ENCODE assay signal across 13 cellular contexts in genomic region chr14:32405856-32406255, GRCh38.
"Had no signal": no experiment of that assay in that cellular context is flagged by ENCODE, and none has a peak within 500 bp of the region (broad histone marks: within the 10 kb centered on the region; RNA-seq: fewer than 3 reads in every experiment).

No MANE protein-coding gene starts in this region.

- H3K9me3 Mint-ChIP-seq: activated T-cell treated with anti-CD3 and anti-CD28 coated beads, Interleukin-2, amount 50 U/mL, for 24 hours; stimulated activated effector memory CD8-positive, alpha-beta T cell treated with anti-CD3 and anti-CD28 coated beads, Interleukin-12 subunit alpha, Interleukin-12 subunit beta, amount 100 ng/mL, for 72 hours had no signal

- H3K27ac Mint-ChIP-seq: activated CD8-positive, alpha-beta memory T cell treated with anti-CD3 and anti-CD28 coated beads, Interleukin-2, amount 10 ng/mL, durations not matched to agents 7 days and 5 days; activated naive CD8-positive, alpha-beta T cell; activated T-cell treated with anti-CD3 and anti-CD28 coated beads, Interleukin-2, amount 50 U/mL, for 24 hours; stimulated activated effector memory CD8-positive, alpha-beta T cell treated with anti-CD3 and anti-CD28 coated beads, Interleukin-12 subunit alpha, Interleukin-12 subunit beta, amount 100 ng/mL, for 72 hours had no signal

- H3K4me3 Mint-ChIP-seq: activated CD8-positive, alpha-beta memory T cell treated with anti-CD3 and anti-CD28 coated beads, Interleukin-2, amount 10 ng/mL, durations not matched to agents 7 days and 5 days; activated naive CD8-positive, alpha-beta T cell; activated T-cell treated with anti-CD3 and anti-CD28 coated beads, Interleukin-2, amount 50 U/mL, for 24 hours; stimulated activated effector memory CD8-positive, alpha-beta T cell treated with anti-CD3 and anti-CD28 coated beads, Interleukin-12 subunit alpha, Interleukin-12 subunit beta, amount 100 ng/mL, for 72 hours had no signal

- H3K4me1 Mint-ChIP-seq: activated CD8-positive, alpha-beta memory T cell treated with anti-CD3 and anti-CD28 coated beads, Interleukin-2, amount 10 ng/mL, durations not matched to agents 7 days and 5 days; stimulated activated effector memory CD8-positive, alpha-beta T cell treated with anti-CD3 and anti-CD28 coated beads, Interleukin-12 subunit alpha, Interleukin-12 subunit beta, amount 100 ng/mL, for 72 hours had no signal

- H3K27ac ChIP-seq: tibial artery, vagina had no signal

- H3K36me3 ChIP-seq: tibial artery, vagina had no signal

- H3K27me3 ChIP-seq: tibial artery, vagina had no signal

- H3K9me3 ChIP-seq: tibial artery, vagina had no signal

- H3K36me3 Mint-ChIP-seq: activated CD8-positive, alpha-beta memory T cell treated with anti-CD3 and anti-CD28 coated beads, Interleukin-2, amount 10 ng/mL, durations not matched to agents 7 days and 5 days; activated naive CD8-positive, alpha-beta T cell; stimulated activated effector memory CD8-positive, alpha-beta T cell treated with anti-CD3 and anti-CD28 coated beads, Interleukin-12 subunit alpha, Interleukin-12 subunit beta, amount 100 ng/mL, for 72 hours had no signal

- H3K27me3 Mint-ChIP-seq: activated naive CD8-positive, alpha-beta T cell had no signal

- DNase-seq: activated CD4-positive, alpha-beta T cell treated with anti-CD3 and anti-CD28 coated beads, Interleukin-2, amount 50 U/mL, for 48 hours; activated CD4-positive, CD25-positive, alpha-beta regulatory T cell treated with anti-CD3 and anti-CD28 coated beads, Interleukin-2, amount 50 U/mL, for 72 hours; activated CD8-positive, alpha-beta memory T cell treated with anti-CD3 and anti-CD28 coated beads, Interleukin-2, amount 10 ng/mL, durations not matched to agents 7 days and 5 days; activated effector memory CD4-positive, alpha-beta T cell treated with Interleukin-2 at 50 U/mL for 16 hours; activated T-cell treated with anti-CD3 and anti-CD28 coated beads, Interleukin-2, amount 50 U/mL, for 24 hours; cerebellar nuclear complex; dermis blood vessel endothelial cell; foreskin melanocyte; tibial artery had no signal

- H3K4me2 ChIP-seq: smooth muscle cell had no signal

- ATAC-seq: activated CD8-positive, alpha-beta memory T cell treated with anti-CD3 and anti-CD28 coated beads, Interleukin-2, amount 10 ng/mL, durations not matched to agents 7 days and 5 days; stimulated activated effector memory CD8-positive, alpha-beta T cell treated with anti-CD3 and anti-CD28 coated beads, Interleukin-12 subunit alpha, Interleukin-12 subunit beta, amount 100 ng/mL, for 72 hours had no signal

- H3K4me1 ChIP-seq: tibial artery, vagina had no signal

- H3K4me3 ChIP-seq: smooth muscle cell, tibial artery, vagina had no signal
